Comparison of ENCODE assay signal across 22 cellular contexts in genomic region chr2:88283886-88284511, GRCh38.
"Had no signal": no experiment of that assay in that cellular context is flagged by ENCODE, and none has a peak within 500 bp of the region (broad histone marks: within the 10 kb centered on the region; RNA-seq: fewer than 3 reads in every experiment).

No MANE protein-coding gene starts in this region.

- H3K27ac ChIP-seq: dorsolateral prefrontal cortex, gastrocnemius medialis, heart left ventricle, hepatocyte, left lung, neutrophil, prostate gland, skin epidermis, spleen, suprapubic skin, thyroid gland, vagina had no signal

- ATAC-seq: gastrocnemius medialis; heart left ventricle; left lung; right cardiac atrium; stimulated activated naive CD8-positive, alpha-beta T cell treated with anti-CD3 and anti-CD28 coated beads, Interleukin-15, amount 100 ng/mL, for 72 hours had no signal

- H3K4me2 ChIP-seq: hepatocyte had no signal

- H3K4me1 Mint-ChIP-seq: stimulated activated naive CD8-positive, alpha-beta T cell treated with anti-CD3 and anti-CD28 coated beads, Interleukin-15, amount 100 ng/mL, for 72 hours had no signal

- H3K27ac Mint-ChIP-seq: memory B cell, natural killer cell had no signal

- DNase-seq: dorsolateral prefrontal cortex; effector CD4-positive, alpha-beta T cell; gastrocnemius medialis; kidney; left lung; natural killer cell; spleen; stimulated activated CD4-positive, alpha-beta T cell treated with anti-CD3 and anti-CD28 coated beads, Interleukin-4, amount 100 ng/mL, for 1 hour; stimulated activated CD8-positive, alpha-beta memory T cell treated with anti-CD3 and anti-CD28 coated beads, Interleukin-4, amount 100 ng/mL, for 48 hours; stimulated activated naive CD4-positive, alpha-beta T cell; stimulated activated naive CD8-positive, alpha-beta T cell treated with anti-CD3 and anti-CD28 coated beads, Interleukin-15, amount 100 ng/mL, for 72 hours; thyroid gland; trophoblast cell had no signal

- H3K9me3 ChIP-seq: gastrocnemius medialis, heart left ventricle, left lung, neutrophil, prostate gland, spleen, suprapubic skin, thyroid gland, vagina had no signal

- H3K4me1 ChIP-seq: gastrocnemius medialis, left lung, prostate gland, spleen, suprapubic skin, thyroid gland, vagina had no signal

- H3K9me3 Mint-ChIP-seq: memory B cell; natural killer cell; stimulated activated naive CD8-positive, alpha-beta T cell treated with anti-CD3 and anti-CD28 coated beads, Interleukin-15, amount 100 ng/mL, for 72 hours had no signal

- H3K79me2 ChIP-seq: hepatocyte had no signal

- H3K27me3 ChIP-seq: hepatocyte, thyroid gland, vagina had no signal

- H2AFZ ChIP-seq: hepatocyte had no signal

- H3K36me3 Mint-ChIP-seq: memory B cell, natural killer cell had no signal

- H3K4me3 Mint-ChIP-seq: memory B cell; natural killer cell; stimulated activated naive CD8-positive, alpha-beta T cell treated with anti-CD3 and anti-CD28 coated beads, Interleukin-15, amount 100 ng/mL, for 72 hours had no signal
